18 cellular contexts compared by ENCODE assay signal in the genomic region with DNA sequence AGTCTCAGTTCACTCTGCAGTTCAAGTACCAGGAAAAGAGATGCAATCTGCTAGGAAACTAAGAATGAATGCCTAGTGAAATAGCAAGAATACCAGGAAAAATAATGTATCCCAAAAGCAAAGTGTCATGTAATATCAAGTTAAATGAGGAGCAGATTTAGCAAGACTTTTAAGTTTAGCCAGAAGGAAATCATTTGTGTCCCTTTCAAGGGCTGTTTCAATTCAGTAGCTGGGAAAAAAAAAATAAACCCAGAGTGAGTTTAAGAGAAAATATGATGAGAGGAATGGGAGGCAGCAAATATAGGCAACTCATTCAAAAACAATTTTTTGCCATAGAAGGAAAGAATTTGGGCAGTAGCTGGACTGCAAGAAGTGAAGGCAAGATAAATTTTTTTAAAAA.
DNase-seq lines count a peak whose midpoint lies in the region; ATAC-seq and TF ChIP-seq lines count a peak whose summit lies in the region.
"Had no signal": no experiment of that assay in that cellular context is flagged by ENCODE, and none has a peak within 500 bp of the region (broad histone marks: within the 10 kb centered on the region; RNA-seq: fewer than 3 reads in every experiment).

No MANE protein-coding gene starts in this region.

- peak overlapping the region; percentile 93 for H3K27ac ChIP-seq in PC-3 (ENCODE audit: low read length)
- H3K27ac ChIP-seq: 22Rv1, C4-2B had no signal

- CTCF ChIA-PET in PC-3 (lab: Charles Lee): no interaction called here

- H3K27me3 ChIP-seq in PC-3 (ENCODE audit: low read length): no peaks in the 10 kb centered on the region

- no peaks in the 10 kb centered on the region for H3K36me3 ChIP-seq in PC-3 (ENCODE audit: low read depth, low read length)

- H3K4me2 ChIP-seq in PC-3 (ENCODE audit: low read length): peak overlapping the region; percentile 79; the same call in 1 of the 2 replicates
- H3K4me2 ChIP-seq: GM23338 had no signal

- H2AFZ ChIP-seq in PC-3 (ENCODE audit: low read length): no peak overlapping the region
- H2AFZ ChIP-seq: GM23338 had no signal

- BruUV-seq in PC-3 (replicated peaks; lab: Mats Ljungman, UMichigan): no TSS peak

- no peak for TF ChIP-seq CTCF in PC-3 (conservative IDR thresholded peaks at IDR 0.05; ENCODE audit: low read depth, low read length)

- DNase-seq in NCI-H146 treated with DMSO at 0.1 percent for 48 hours (lab: John Stamatoyannopoulos, UW; ENCODE audit: unreplicated experiment) (peak; percentile 11), NCI-H146 (lab: John Stamatoyannopoulos, UW) (no peak), PC-3 (no peak), dedifferentiated amniotic fluid mesenchymal stem cell (ENCODE audit: extremely low spot score) (peak; percentile 31), HCEC 1CT (no peak), inferior parietal cortex (ENCODE audit: extremely low spot score) (no peak), cerebellum (ENCODE audit: low spot score) (no peak)
- DNase-seq: DMS79 treated with DMSO at 0.1 percent for 48 hours, NCI-H1105, NCI-H1694 treated with DMSO at 0.1 percent for 48 hours, NCI-H774, RPMI8226, SHP77 treated with DMSO at 0.1 percent for 48 hours had no signal

- intact Hi-C loops in PC-3 (cut with micrococcal nuclease): no loop called here

- H3K4me1 ChIP-seq in PC-3 (ENCODE audit: insufficient read depth, low read length): peaks cover 65% of the 10 kb centered on the region

- H3K9me2 ChIP-seq in PC-3 (replicated peaks; ENCODE audit: low read length): no peaks in the 10 kb centered on the region

- peaks cover 11% of the 10 kb centered on the region for H3F3A ChIP-seq in PC-3 (ENCODE audit: low read length, unreplicated experiment)

- ATAC-seq in PC-3 (no peak), HG03025 (IDR thresholded peaks at IDR 0.05; ENCODE audit: low FRiP score, unreplicated experiment) (no peak)
- ATAC-seq: GM23338, K562 had no signal

- POLR2A ChIA-PET in PC-3 (lab: Charles Lee; ENCODE audit: unreplicated experiment): interaction anchor here (0.7 kb wide), 1 partner anchor 69 kb away, joined by 6 read pairs; no protein-coding TSS in a partner anchor

- H3K79me2 ChIP-seq in PC-3 (ENCODE audit: low read length): no peaks in the 10 kb centered on the region

- H3K9me3 ChIP-seq in PC-3 (ENCODE audit: low read length): no peaks in the 10 kb centered on the region

- H4K20me1 ChIP-seq in PC-3 (ENCODE audit: low read length): no peaks in the 10 kb centered on the region

- peak overlapping the region; percentile 35; the same call in 1 of the 2 replicates for H3K9ac ChIP-seq in PC-3 (ENCODE audit: low read length)

- no peak overlapping the region for H3K4me3 ChIP-seq in PC-3 (ENCODE audit: low read length)
- H3K4me3 ChIP-seq: GM23338, K562 had no signal

Comparison
In these comparisons a context has a peak if more than half of its experiments do, and no peak if none do; other contexts are left out.
1. DNase-seq: peak in NCI-H146 treated with DMSO at 0.1 percent for 48 hours (single experiment) and dedifferentiated amniotic fluid mesenchymal stem cell (single experiment); none in NCI-H146 (single experiment), PC-3 (single experiment), HCEC 1CT (single experiment), inferior parietal cortex (single experiment) and cerebellum (single experiment).